Comparison of ENCODE assay signal across 5 cellular contexts in genomic region chr16:22024785-22025184, GRCh38. TPM values are rescaled to one million over a fixed set of nuclear protein-coding genes. Genes with fewer than 3 reads are reported as not detected.
"Had no signal": no experiment of that assay in that cellular context is flagged by ENCODE, and none has a peak within 500 bp of the region (broad histone marks: within the 10 kb centered on the region; RNA-seq: fewer than 3 reads in every experiment).

No MANE protein-coding gene starts in this region.

RNA-seq across cellular contexts. Expression of gene PDZD9, which starts 23.9 kb away (rescaled TPM):
- total RNA-seq: GM23248, H4, H7, HT-29, K562 had no signal
- polyA plus RNA-seq: GM23248 had no signal
